ENCODE assay signal across 17 cellular contexts in genomic region chr12:17203497-17203896, GRCh38.
A peak's percentile ranks its signal among the peaks of the same experiment; 100 is the strongest.
DNase-seq lines count a peak whose midpoint lies in the region; ATAC-seq and TF ChIP-seq lines count a peak whose summit lies in the region.
"Had no signal": no experiment of that assay in that cellular context is flagged by ENCODE, and none has a peak within 500 bp of the region (broad histone marks: within the 10 kb centered on the region; RNA-seq: fewer than 3 reads in every experiment).

No MANE protein-coding gene starts in this region.

- H3K36me3 ChIP-seq in neuronal stem cell (replicated peaks in 1 of 2; ENCODE audit: control insufficient read depth in 2 of 2, insufficient read depth in 2 of 2, low read length in 2 of 2): no peaks in the 10 kb centered on the region
- H3K36me3 ChIP-seq in upper lobe of right lung: no peaks in the 10 kb centered on the region
- no peaks in the 10 kb centered on the region for H3K36me3 ChIP-seq in MM.1S (replicated peaks; ENCODE audit: insufficient read depth, low read length)

- H3K27ac ChIP-seq in neuronal stem cell (replicated peaks; ENCODE audit: low read length): no peak overlapping the region
- no peak overlapping the region for H3K27ac ChIP-seq in upper lobe of right lung
- no peak overlapping the region for H3K27ac ChIP-seq in MM.1S (ENCODE audit: low read length)

- H2BK5ac ChIP-seq in neuronal stem cell (ENCODE audit: low read length): no peak overlapping the region

- peak; percentile 21 for ATAC-seq in upper lobe of right lung
- ATAC-seq: CD8-positive, alpha-beta T cell; GM12878; GM23338; HCT116 had no signal

- H3K9me3 ChIP-seq in neuronal stem cell (replicated peaks in 1 of 2; ENCODE audit: control insufficient read depth in 2 of 2, insufficient read depth in 1 of 2, low read depth in 1 of 2, low read length in 2 of 2): peaks cover 0 to 12% of the 10 kb centered on the region in 2 donors
- no peaks in the 10 kb centered on the region for H3K9me3 ChIP-seq in upper lobe of right lung
- H3K9me3 ChIP-seq in MM.1S (replicated peaks; ENCODE audit: insufficient read depth, low read length): no peaks in the 10 kb centered on the region
- H3K9me3 ChIP-seq: Caco-2 had no signal

- H2AK5ac ChIP-seq in neuronal stem cell (ENCODE audit: low read depth, low read length): peak overlapping the region; percentile 28

- H2BK120ac ChIP-seq in neuronal stem cell (ENCODE audit: low read depth, low read length): no peak overlapping the region

- H3K79me2 ChIP-seq in MM.1S (ENCODE audit: low read length): no peaks in the 10 kb centered on the region

- peak overlapping the region; percentile 4 for H2BK12ac ChIP-seq in neuronal stem cell (ENCODE audit: low read length)

- H3K4me3 ChIP-seq in neuronal stem cell (ENCODE audit: low read length in 2 of 2) (no peak overlapping the region), upper lobe of right lung (no peak overlapping the region), MM.1S (ENCODE audit: low read length) (no peak overlapping the region)
- H3K4me3 ChIP-seq: GM12878, GM23338 had no signal

- H3K27me3 ChIP-seq in neuronal stem cell (ENCODE audit: control insufficient read depth in 3 of 3, insufficient read depth in 3 of 3, low read depth in 1 of 3, low read length in 3 of 3) (no peaks in the 10 kb centered on the region), upper lobe of right lung (no peaks in the 10 kb centered on the region), MM.1S (replicated peaks; ENCODE audit: insufficient read depth, low read length) (no peaks in the 10 kb centered on the region)

- H3K9me2 ChIP-seq in MM.1S (replicated peaks; ENCODE audit: insufficient read depth, low read length): no peaks in the 10 kb centered on the region

- intact Hi-C loops in upper lobe of right lung (cut with DNase I): no loop called here

- H3K14ac ChIP-seq in neuronal stem cell (ENCODE audit: low read length): peak overlapping the region; percentile 71

- no peak overlapping the region for H4K8ac ChIP-seq in neuronal stem cell (ENCODE audit: low read depth, low read length)

- H4K20me1 ChIP-seq in MM.1S (ENCODE audit: insufficient read depth, low read length): no peaks in the 10 kb centered on the region

- no peak overlapping the region for H2AFZ ChIP-seq in neuronal stem cell (ENCODE audit: low read length)
- no peak overlapping the region for H2AFZ ChIP-seq in MM.1S (ENCODE audit: low read length)
- H2AFZ ChIP-seq: GM23338 had no signal

- no peak overlapping the region for H4K91ac ChIP-seq in neuronal stem cell (ENCODE audit: low read depth, low read length, poor library complexity)

- DNase-seq in islet precursor cell (peak; percentile 46), neuronal stem cell (ENCODE audit: low spot score) (no peak), upper lobe of right lung (no peak), MM.1S (no peak), DMS114 treated with DMSO at 0.1 percent for 48 hours (lab: John Stamatoyannopoulos, UW; ENCODE audit: unreplicated experiment) (no peak), NCI-H1694 treated with DMSO at 0.1 percent for 48 hours (lab: John Stamatoyannopoulos, UW) (no peak)
- DNase-seq: C1 segment of cervical spinal cord; Caco-2; CD4-positive, CD25-positive, alpha-beta regulatory T cell; CD8-positive, alpha-beta T cell; DMS79; EL; GDM1; H9 had no signal

- TF ChIP-seq CTCF in upper lobe of right lung (IDR thresholded peaks at IDR 0.05): no peak
- TF ChIP-seq CTCF in MM.1S (IDR thresholded peaks at IDR 0.05; ENCODE audit: low read length): no peak

- H3F3A ChIP-seq in MM.1S (ENCODE audit: insufficient read depth, low read length): no peaks in the 10 kb centered on the region

- H2BK15ac ChIP-seq in neuronal stem cell (ENCODE audit: low read length): peak overlapping the region; percentile 81

- H3K79me1 ChIP-seq in neuronal stem cell (ENCODE audit: low read depth, low read length): no peaks in the 10 kb centered on the region

- peaks cover 0 to 3% of the 10 kb centered on the region in 2 donors for H3K4me1 ChIP-seq in neuronal stem cell (ENCODE audit: control insufficient read depth in 2 of 2, insufficient read depth in 1 of 2, low read depth in 1 of 2, low read length in 2 of 2)
- H3K4me1 ChIP-seq in upper lobe of right lung: no peaks in the 10 kb centered on the region
- H3K4me1 ChIP-seq in MM.1S (ENCODE audit: low read length): no peaks in the 10 kb centered on the region
- H3K4me1 ChIP-seq: Caco-2 had no signal

- H3K23ac ChIP-seq in neuronal stem cell (ENCODE audit: low read depth, low read length, poor library complexity): no peak overlapping the region

- H3K18ac ChIP-seq in neuronal stem cell (ENCODE audit: low read length): peak overlapping the region; percentile 85

- H3K4me2 ChIP-seq in neuronal stem cell (ENCODE audit: insufficient read depth, low read length, poor library complexity, severe bottlenecking): no peak overlapping the region
- no peak overlapping the region for H3K4me2 ChIP-seq in MM.1S (ENCODE audit: low read depth, low read length)
- H3K4me2 ChIP-seq: GM23338 had no signal

- WGBS in neuronal stem cell (ENCODE audit: extremely low coverage in 2 of 2, insufficient read length in 2 of 2, insufficient replicate concordance in 1 of 2), 2 donors: no CpG with 5 or more reads among the region's 5 CpGs

- no peak overlapping the region for H3K4ac ChIP-seq in neuronal stem cell (ENCODE audit: low read length)

- no peak overlapping the region for H3K9ac ChIP-seq in neuronal stem cell (ENCODE audit: low read depth, low read length, poor library complexity)
- no peak overlapping the region for H3K9ac ChIP-seq in MM.1S (ENCODE audit: low read length)
